ENCODE assay signal across 9 cellular contexts in genomic region chr3:51675201-51675611, GRCh38. TPM values are rescaled to one million over a fixed set of nuclear protein-coding genes. Genes with fewer than 3 reads are reported as not detected.
DNase-seq lines count a peak whose midpoint lies in the region; ATAC-seq and TF ChIP-seq lines count a peak whose summit lies in the region.
"Had no signal": no experiment of that assay in that cellular context is flagged by ENCODE, and none has a peak within 500 bp of the region (broad histone marks: within the 10 kb centered on the region; RNA-seq: fewer than 3 reads in every experiment).

No MANE protein-coding gene starts in this region.

- intact Hi-C loops in upper lobe of right lung (cut with DNase I): no loop called here

- peaks cover 6% of the 10 kb centered on the region for H3K36me3 ChIP-seq in upper lobe of right lung
- peaks cover 0 to 54% (median 0%) of the 10 kb centered on the region in 3 donors for H3K36me3 ChIP-seq in tibial nerve

- H3K27ac ChIP-seq in upper lobe of right lung (no peak overlapping the region), tibial nerve (no peak overlapping the region)
- H3K27ac ChIP-seq: hepatocyte had no signal

- TF ChIP-seq EP300 in tibial nerve (IDR thresholded peaks at IDR 0.05): no peak

- H3K27me3 ChIP-seq in upper lobe of right lung: no peaks in the 10 kb centered on the region
- H3K27me3 ChIP-seq in tibial nerve: no peaks in the 10 kb centered on the region
- H3K27me3 ChIP-seq: hepatocyte had no signal

- TF ChIP-seq CTCF in upper lobe of right lung (IDR thresholded peaks at IDR 0.05): no peak
- no peak for TF ChIP-seq CTCF in tibial nerve (IDR thresholded peaks at IDR 0.05)

- H3K4me1 ChIP-seq in upper lobe of right lung: peaks cover 27% of the 10 kb centered on the region
- peaks cover 0 to 64% (median 21%) of the 10 kb centered on the region in 4 donors for H3K4me1 ChIP-seq in tibial nerve

- no peak for TF ChIP-seq POLR2A in tibial nerve (IDR thresholded peaks at IDR 0.05)

- H3K4me3 ChIP-seq in upper lobe of right lung (no peak overlapping the region), tibial nerve (no peak overlapping the region)
- H3K4me3 ChIP-seq: hepatocyte had no signal

- ATAC-seq in upper lobe of right lung (peak; percentile 1), HG03354 (IDR thresholded peaks at IDR 0.05; ENCODE audit: poor library complexity, severe bottlenecking, unreplicated experiment) (no peak)

- H3K9me3 ChIP-seq in upper lobe of right lung (no peaks in the 10 kb centered on the region), tibial nerve (no peaks in the 10 kb centered on the region)

- DNase-seq in stimulated activated CD4-positive, alpha-beta T cell treated with anti-CD3 and anti-CD28 coated beads, Interleukin-1b, Interleukin-23, amount 100 ng/mL, for 48 hours: peak; percentile 40
- no peak for DNase-seq in stimulated activated CD4-positive, alpha-beta T cell treated with anti-CD3 and anti-CD28 coated beads, Interleukin-2, amount 100 ng/mL, for 48 hours
- DNase-seq in activated naive CD4-positive, alpha-beta T cell treated with anti-CD3 and anti-CD28 coated beads, Interleukin-2, amount 50 U/mL, for 16 hours: peak; percentile 35
- DNase-seq in glomerular visceral epithelial cell (ENCODE audit: extremely low spot score): peak; percentile 64
- peak; percentile 48 for DNase-seq in upper lobe of right lung
- DNase-seq in tibial nerve (ENCODE audit: low spot score in 2 of 2): no peak
- DNase-seq in NCI-H2107 (lab: John Stamatoyannopoulos, UW): no peak

- WGBS in tibial nerve, 2 donors: 82 to 92% methylated on average over 2 of the region's 2 CpGs

RNA-seq across cellular contexts. Expression of gene TEX264, which starts 4.2 kb away (rescaled TPM):
- total RNA-seq in upper lobe of right lung (51.0 TPM), tibial nerve (10 to 100 TPM; 68.8 to 80.0 (median 73.2) TPM)

RNA-seq across cellular contexts. Expression of gene GRM2, which starts 31.7 kb away (rescaled TPM):
- total RNA-seq in upper lobe of right lung (0.49 TPM), tibial nerve (1 to 10 TPM in 2 of 4 donors, under 1 TPM in 2; 0.59 to 2.6 (median 0.91) TPM)

Comparison
In these comparisons a context has a peak if more than half of its experiments do, and no peak if none do; other contexts are left out.
1. DNase-seq: peak in stimulated activated CD4-positive, alpha-beta T cell treated with anti-CD3 and anti-CD28 coated beads, Interleukin-1b, Interleukin-23, amount 100 ng/mL, for 48 hours (single experiment), activated naive CD4-positive, alpha-beta T cell treated with anti-CD3 and anti-CD28 coated beads, Interleukin-2, amount 50 U/mL, for 16 hours (single experiment), glomerular visceral epithelial cell (single experiment) and upper lobe of right lung (single experiment); none in stimulated activated CD4-positive, alpha-beta T cell treated with anti-CD3 and anti-CD28 coated beads, Interleukin-2, amount 100 ng/mL, for 48 hours (0 of 2), tibial nerve (0 of 2) and NCI-H2107 (single experiment).